In genomic region chr1:9589144-9589718, GRCh38 we compare ENCODE assay signal across 8 cellular contexts. TPM values are rescaled to one million over a fixed set of nuclear protein-coding genes. Genes with fewer than 3 reads are reported as not detected.
DNase-seq lines count a peak whose midpoint lies in the region; ATAC-seq and TF ChIP-seq lines count a peak whose summit lies in the region.

No MANE protein-coding gene starts in this region.

- intact Hi-C loops in Right ventricle myocardium superior (cut with DNase I), result no loop called here
- intact Hi-C loops in Right ventricle myocardium inferior (cut with DNase I), result no loop called here

- H3K27me3 ChIP-seq in WERI-Rb-1 (ENCODE audit: insufficient read depth, low read depth, severe bottlenecking), result no peaks in the 10 kb centered on the region

- no peaks in the 10 kb centered on the region for H3K9me3 ChIP-seq in WERI-Rb-1 (ENCODE audit: severe bottlenecking)

- H3K4me3 ChIP-seq in WERI-Rb-1 (ENCODE audit: low read depth, low read length), result peak overlapping the region; percentile 46

- H3K27ac ChIP-seq in WERI-Rb-1, result peak overlapping the region; percentile 94

- H3K36me3 ChIP-seq in WERI-Rb-1, result peaks cover 38% of the 10 kb centered on the region

- DNase-seq in Right ventricle myocardium superior, result peak; percentile 64
- DNase-seq in Right ventricle myocardium inferior (ENCODE audit: missing footprints), result no peak
- no peak for DNase-seq in WERI-Rb-1
- peak; percentile 57 for DNase-seq in dermis blood vessel endothelial cell
- DNase-seq in mesenteric fat pad (ENCODE audit: low spot score), result peak; percentile 83
- no peak for DNase-seq in GDM1 (lab: John Stamatoyannopoulos, UW)

- ATAC-seq in Right ventricle myocardium superior (ENCODE audit: poor library complexity) (no peak), Right ventricle myocardium inferior (no peak), HG03457 (IDR thresholded peaks at IDR 0.05; ENCODE audit: unreplicated experiment) (peak; percentile 12)

- no peaks in the 10 kb centered on the region for H3K27me3 Mint-ChIP-seq in stimulated activated naive CD8-positive, alpha-beta T cell treated with anti-CD3 and anti-CD28 coated beads, Interleukin-15, Interleukin-2, amounts not matched to agents 100 ng/mL and 50 ng/mL, for 24 hours

- H3K4me1 Mint-ChIP-seq in stimulated activated naive CD8-positive, alpha-beta T cell treated with anti-CD3 and anti-CD28 coated beads, Interleukin-15, Interleukin-2, amounts not matched to agents 100 ng/mL and 50 ng/mL, for 24 hours (ENCODE audit: low read depth), result peaks cover 38% of the 10 kb centered on the region

- no peaks in the 10 kb centered on the region for H3K9me3 Mint-ChIP-seq in stimulated activated naive CD8-positive, alpha-beta T cell treated with anti-CD3 and anti-CD28 coated beads, Interleukin-15, Interleukin-2, amounts not matched to agents 100 ng/mL and 50 ng/mL, for 24 hours

- peak overlapping the region; percentile 86 for H3K4me3 Mint-ChIP-seq in stimulated activated naive CD8-positive, alpha-beta T cell treated with anti-CD3 and anti-CD28 coated beads, Interleukin-15, Interleukin-2, amounts not matched to agents 100 ng/mL and 50 ng/mL, for 24 hours

- TF ChIP-seq CTCF in WERI-Rb-1 (IDR thresholded peaks at IDR 0.05; ENCODE audit: low read depth, low read length), result no peak

- H3K36me3 Mint-ChIP-seq in stimulated activated naive CD8-positive, alpha-beta T cell treated with anti-CD3 and anti-CD28 coated beads, Interleukin-15, Interleukin-2, amounts not matched to agents 100 ng/mL and 50 ng/mL, for 24 hours (ENCODE audit: low read depth), result peaks cover 6% of the 10 kb centered on the region

- H3K27ac Mint-ChIP-seq in stimulated activated naive CD8-positive, alpha-beta T cell treated with anti-CD3 and anti-CD28 coated beads, Interleukin-15, Interleukin-2, amounts not matched to agents 100 ng/mL and 50 ng/mL, for 24 hours, result peak overlapping the region; percentile 19

RNA-seq across cellular contexts. Expression of gene TMEM201, which starts 0.5 kb away (rescaled TPM):
- total RNA-seq in Right ventricle myocardium superior (17.2 TPM), Right ventricle myocardium inferior (17.4 TPM), dermis blood vessel endothelial cell (5.8 and 10.3 TPM in 2 replicates), mesenteric fat pad (9.8 TPM)

RNA-seq across cellular contexts. Expression of gene SLC25A33, which starts 50.0 kb away (rescaled TPM):
- total RNA-seq in Right ventricle myocardium superior, result 6.3 TPM
- 5.7 TPM for total RNA-seq in Right ventricle myocardium inferior
- 5.4 and 6.3 TPM in 2 replicates for total RNA-seq in dermis blood vessel endothelial cell
- total RNA-seq in mesenteric fat pad, result 7.5 TPM

Comparison
In these comparisons a context has a peak if more than half of its experiments do, and no peak if none do; other contexts are left out.
1. DNase-seq: peak in Right ventricle myocardium superior (single experiment), dermis blood vessel endothelial cell (single experiment) and mesenteric fat pad (single experiment); none in Right ventricle myocardium inferior (single experiment), WERI-Rb-1 (single experiment) and GDM1 (single experiment).